In the genomic region with DNA sequence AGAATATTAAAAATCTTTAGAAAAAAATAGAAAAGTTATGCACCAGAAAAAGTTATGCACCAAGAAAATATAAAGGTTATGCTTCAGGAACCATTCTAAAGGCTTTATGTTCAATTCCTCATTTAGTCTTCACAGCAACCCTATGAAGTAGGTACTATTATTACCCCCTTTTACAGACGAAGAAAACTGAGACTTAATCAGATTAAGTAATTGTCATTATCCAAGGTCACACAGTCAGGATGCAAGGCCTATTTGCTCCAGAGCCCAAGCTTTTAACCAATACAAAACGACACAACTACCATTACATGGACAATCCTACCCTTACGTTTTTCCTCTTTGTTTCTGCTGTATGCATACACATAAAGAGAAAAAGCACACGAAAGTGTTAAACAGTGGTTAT, we compare ENCODE assay signal across 21 cellular contexts. TPM values are rescaled to one million over a fixed set of nuclear protein-coding genes. Genes with fewer than 3 reads are reported as not detected.
DNase-seq lines count a peak whose midpoint lies in the region; ATAC-seq, FAIRE-seq and TF ChIP-seq lines count a peak whose summit lies in the region.
"Had no signal": no experiment of that assay in that cellular context is flagged by ENCODE, and none has a peak within 500 bp of the region (broad histone marks: within the 10 kb centered on the region; RNA-seq: fewer than 3 reads in every experiment).

No MANE protein-coding gene starts in this region.

- H3K4me1 Mint-ChIP-seq in CD4-positive, alpha-beta T cell (ENCODE audit: low read depth), result peaks cover 50% of the 10 kb centered on the region
- H3K4me1 Mint-ChIP-seq in WTC11, result peaks cover 56% of the 10 kb centered on the region

- peaks cover 74% of the 10 kb centered on the region for H3K79me2 ChIP-seq in keratinocyte (ENCODE audit: control insufficient read depth, insufficient read depth, low read length)

- H3K9me3 ChIP-seq in CD4-positive, alpha-beta T cell (ENCODE audit: control insufficient read depth, low read length), result no peaks in the 10 kb centered on the region
- H3K9me3 ChIP-seq in HUES48 (ENCODE audit: control insufficient read depth, insufficient read depth, low read length), result no peaks in the 10 kb centered on the region
- H3K9me3 ChIP-seq in keratinocyte (ENCODE audit: control insufficient read depth, low read depth, low read length), result no peaks in the 10 kb centered on the region
- no peaks in the 10 kb centered on the region for H3K9me3 ChIP-seq in left lung

- no peaks in the 10 kb centered on the region for H3K9me1 ChIP-seq in keratinocyte (ENCODE audit: control insufficient read depth, extremely low read depth, insufficient read depth, low read length)

- no peak for ATAC-seq in CD4-positive, alpha-beta T cell (ENCODE audit: poor library complexity)
- no peak for ATAC-seq in WTC11
- no peak for ATAC-seq in HG03457 (IDR thresholded peaks at IDR 0.05; ENCODE audit: unreplicated experiment)
- no peak for ATAC-seq in left lung

- no peak overlapping the region for H3K27ac ChIP-seq in CD4-positive, alpha-beta T cell (ENCODE audit: low read depth, low read length)
- H3K27ac ChIP-seq in HUES48 (ENCODE audit: low read depth, low read length) (peak overlapping the region; percentile 3), keratinocyte (ENCODE audit: control insufficient read depth, insufficient read depth, low read length) (no peak overlapping the region), left lung (no peak overlapping the region)
- H3K27ac ChIP-seq: GM23248, SK-N-MC had no signal

- no peak overlapping the region for H2AFZ ChIP-seq in keratinocyte (ENCODE audit: control insufficient read depth, low read length)
- H2AFZ ChIP-seq: GM23248 had no signal

- H3K9ac ChIP-seq in HUES48 (ENCODE audit: low read depth, low read length) (no peak overlapping the region), keratinocyte (ENCODE audit: control insufficient read depth, extremely low read depth, insufficient read depth, low read length) (no peak overlapping the region)
- H3K9ac ChIP-seq: GM23248 had no signal

- POLR2A ChIA-PET in CD4-positive, alpha-beta T cell (lab: Charles Lee), result no interaction called here
- POLR2A ChIA-PET in WTC11 (lab: Charles Lee), result interaction anchor here (0.7 kb wide), 1 partner anchor 139 kb away, joined by 4 read pairs; no protein-coding TSS in a partner anchor

- CTCF ChIA-PET in CD4-positive, alpha-beta T cell (lab: Charles Lee), result no interaction called here
- CTCF ChIA-PET in WTC11 (lab: Charles Lee), result no interaction called here

- H3K27me3 Mint-ChIP-seq in CD4-positive, alpha-beta T cell, result no peaks in the 10 kb centered on the region
- H3K27me3 Mint-ChIP-seq in WTC11 (ENCODE audit: low read depth), result no peaks in the 10 kb centered on the region; the same call in 1 of the 2 replicates
- H3K27me3 Mint-ChIP-seq: CD4-positive, alpha-beta memory T cell had no signal

- peak overlapping the region; percentile 63 for H3K4me3 Mint-ChIP-seq in CD4-positive, alpha-beta T cell
- H3K4me3 Mint-ChIP-seq in WTC11, result peak overlapping the region; percentile 94

- no peak overlapping the region for H3K4me2 ChIP-seq in keratinocyte (ENCODE audit: control insufficient read depth, extremely low read depth, insufficient read depth, low read depth, low read length)

- intact Hi-C loops in CD4-positive, alpha-beta T cell (cut with DNase I, micrococcal nuclease), result loop anchor here (5.0 to 10.0 kb wide), 4 partner anchors 56 to 1631 kb away; a partner anchor contains a TSS
- intact Hi-C loops in left lung (cut with DNase I), result loop anchor here in 1 of 2 donors (10.0 kb wide), 1 partner anchor 74 kb away; a partner anchor contains a TSS

- dilution Hi-C loops in keratinocyte (cut with MboI; ENCODE audit: extremely low pct_ligation_motif_present, low sequenced_read_pairs), result no loop called here

- no peaks in the 10 kb centered on the region for H4K20me1 ChIP-seq in keratinocyte (ENCODE audit: control insufficient read depth, extremely low read depth, insufficient read depth, low read length)

- peak overlapping the region; percentile 49 for H3K27ac Mint-ChIP-seq in CD4-positive, alpha-beta T cell
- peak overlapping the region; percentile 97 for H3K27ac Mint-ChIP-seq in WTC11

- H3K27me3 ChIP-seq in CD4-positive, alpha-beta T cell (ENCODE audit: control insufficient read depth, insufficient read depth, low read length), result no peaks in the 10 kb centered on the region
- H3K27me3 ChIP-seq in HUES48 (ENCODE audit: control insufficient read depth, insufficient read depth, low read length) (no peaks in the 10 kb centered on the region), keratinocyte (ENCODE audit: control insufficient read depth, extremely low read depth, insufficient read depth, low read length) (no peaks in the 10 kb centered on the region), left lung (no peaks in the 10 kb centered on the region)

- no peak overlapping the region; the same call in 1 of the 2 replicates for H3K4me3 ChIP-seq in HUES48 (ENCODE audit: low read depth, low read length)
- H3K4me3 ChIP-seq in keratinocyte (ENCODE audit: control insufficient read depth in 2 of 3, extremely low read depth in 1 of 3, insufficient read depth in 2 of 3, low read depth in 1 of 3, low read length in 3 of 3), result no peak overlapping the region
- no peak overlapping the region for H3K4me3 ChIP-seq in left lung
- H3K4me3 ChIP-seq: GM23248, SK-N-MC had no signal

- no peak for DNase-seq in CD4-positive, alpha-beta T cell
- DNase-seq in WTC11 (ENCODE audit: low spot score) (no peak), keratinocyte (ENCODE audit: low read depth, low spot score) (no peak), left lung (no peak), AG08395 (ENCODE audit: low spot score) (no peak)
- DNase-seq in activated CD4-positive, alpha-beta T cell treated with anti-CD3 and anti-CD28 coated beads, Interleukin-2, amount 50 U/mL, for 4 hours, result no peak
- DNase-seq: Calu3; CD4-positive, alpha-beta memory T cell; GF-D8; GM23248; IMR-90; Kasumi-1; NCI-H1105; NCI-H2081 treated with DMSO at 0.1 percent for 48 hours; NCI-H748 treated with DMSO at 0.1 percent for 48 hours; OCI-M1; Right ventricle myocardium superior had no signal

- H3K4me1 ChIP-seq in HUES48 (ENCODE audit: control insufficient read depth, insufficient read depth, low read length) (peaks cover 46% of the 10 kb centered on the region), keratinocyte (ENCODE audit: control insufficient read depth, extremely low read depth, insufficient read depth, low read length) (peaks cover 5% of the 10 kb centered on the region), left lung (peaks cover 4 to 34% of the 10 kb centered on the region in 2 donors)

- FAIRE-seq in keratinocyte (lab: Jason Lieb, UNC), result peak; percentile 48
- FAIRE-seq: A204.1 had no signal

- peaks cover 24% of the 10 kb centered on the region for H3K36me3 Mint-ChIP-seq in CD4-positive, alpha-beta T cell (ENCODE audit: low read depth)
- peaks cover 1% of the 10 kb centered on the region for H3K36me3 Mint-ChIP-seq in WTC11

- TF ChIP-seq CTCF in CD4-positive, alpha-beta T cell (IDR thresholded peaks at IDR 0.05), result no peak
- TF ChIP-seq CTCF in WTC11 (IDR thresholded peaks at IDR 0.05), result no peak
- no peak for TF ChIP-seq CTCF in keratinocyte (optimal IDR thresholded peaks at IDR 0.05 in 1 of 3, IDR thresholded peaks at IDR 0.05 in 1 of 3, conservative IDR thresholded peaks at IDR 0.05 in 1 of 3; ENCODE audit: extremely low read depth in 1 of 3, insufficient read depth in 2 of 3, low read length in 3 of 3)
- TF ChIP-seq CTCF in left lung (IDR thresholded peaks at IDR 0.05), result no peak

- no peaks in the 10 kb centered on the region for H3K9me3 Mint-ChIP-seq in CD4-positive, alpha-beta T cell
- H3K9me3 Mint-ChIP-seq in WTC11, result no peaks in the 10 kb centered on the region
- H3K9me3 Mint-ChIP-seq: CD4-positive, alpha-beta memory T cell had no signal

- H3K36me3 ChIP-seq in HUES48 (ENCODE audit: control insufficient read depth, insufficient read depth, low read length) (no peaks in the 10 kb centered on the region), keratinocyte (ENCODE audit: control insufficient read depth in 2 of 2, extremely low read depth in 1 of 2, insufficient read depth in 2 of 2, low read length in 2 of 2) (no peaks in the 10 kb centered on the region), left lung (no peaks in the 10 kb centered on the region)

TF ChIP-seq in WTC11, 78 proteins besides CTCF, POLR2A, EP300 and RAD21:
- TF ChIP-seq ELF4 (CRISPR knock-in tag; IDR thresholded peaks at IDR 0.05; ENCODE audit: low read depth) (no peak), GTF2I (CRISPR knock-in tag; conservative IDR thresholded peaks at IDR 0.05) (0 out of 2 replicates have a peak, but pooled peaks have one; percentile 7)

RNA-seq across cellular contexts. Expression of a gene that starts 5.0 kb away (rescaled TPM):
- 10 to 100 TPM; 45.3 to 48.9 TPM for total RNA-seq in CD4-positive, alpha-beta T cell
- 30.9 to 34.1 TPM (median 33.2 TPM) in 3 replicates for total RNA-seq in WTC11 (2021)
- 4.1 to 6.4 TPM (median 4.6 TPM) in 3 replicates for polyA plus RNA-seq in keratinocyte
- 4.0 TPM for polyA plus RNA-seq in keratinocyte (2011; ENCODE audit: low read depth)
- polyA plus RNA-seq in keratinocyte (2011; cell fraction: cytosol; rRNA removed), result 1.8 and 2.3 TPM in 2 replicates
- 10.5 and 11.5 TPM in 2 replicates for polyA plus RNA-seq in keratinocyte (2011; cell fraction: nucleus; rRNA removed)
- polyA plus RNA-seq in keratinocyte (2012; ENCODE audit: low replicate concordance), result 2.4 and 4.1 TPM in 2 replicates
- polyA minus RNA-seq in keratinocyte, result 23.7 to 37.6 TPM (median 36.7 TPM) in 3 replicates
- 10.4 TPM for polyA minus RNA-seq in keratinocyte (2011; cell fraction: cytosol; rRNA and poly(A)+ RNA removed)
- polyA minus RNA-seq in keratinocyte (2011; cell fraction: nucleus; rRNA and poly(A)+ RNA removed), result 23.0 and 38.2 TPM in 2 replicates
- total RNA-seq in left lung, result 10 to 100 TPM; 19.9 to 21.9 TPM
